In genomic region chr5:94524841-94525697, GRCh38 we compare ENCODE assay signal across 8 cellular contexts.
A peak's percentile ranks its signal among the peaks of the same experiment; 100 is the strongest.
DNase-seq lines count a peak whose midpoint lies in the region; ATAC-seq and TF ChIP-seq lines count a peak whose summit lies in the region.

No MANE protein-coding gene starts in this region.

- no peaks in the 10 kb centered on the region for H3K27me3 Mint-ChIP-seq in activated CD4-positive, alpha-beta memory T cell treated with anti-CD3 and anti-CD28 coated beads, Interleukin-2, amount 10 ng/mL, durations not matched to agents 7 days and 5 days

- no peak overlapping the region for H3K4me3 Mint-ChIP-seq in activated CD4-positive, alpha-beta memory T cell treated with anti-CD3 and anti-CD28 coated beads, Interleukin-2, amount 10 ng/mL, durations not matched to agents 7 days and 5 days

- H3K9me3 ChIP-seq in heart left ventricle, result no peaks in the 10 kb centered on the region
- no peaks in the 10 kb centered on the region for H3K9me3 ChIP-seq in spleen

- H3K36me3 Mint-ChIP-seq in activated CD4-positive, alpha-beta memory T cell treated with anti-CD3 and anti-CD28 coated beads, Interleukin-2, amount 10 ng/mL, durations not matched to agents 7 days and 5 days (ENCODE audit: low read depth), result no peaks in the 10 kb centered on the region

- no peak overlapping the region for H3K27ac Mint-ChIP-seq in activated CD4-positive, alpha-beta memory T cell treated with anti-CD3 and anti-CD28 coated beads, Interleukin-2, amount 10 ng/mL, durations not matched to agents 7 days and 5 days

- H3K27me3 ChIP-seq in heart left ventricle (no peaks in the 10 kb centered on the region), spleen (replicated peaks in 1 of 7) (no peaks in the 10 kb centered on the region)

- ATAC-seq in GM18498 (IDR thresholded peaks at IDR 0.05; ENCODE audit: unreplicated experiment) (peak; percentile 88), HG02759 (IDR thresholded peaks at IDR 0.05; ENCODE audit: unreplicated experiment) (peak; percentile 86), heart left ventricle (peak in 1 of 4 donors; percentile 56)

- TF ChIP-seq POLR2A in heart left ventricle (IDR thresholded peaks at IDR 0.05) (no peak), spleen (IDR thresholded peaks at IDR 0.05) (no peak)

- peaks cover 3% of the 10 kb centered on the region for H3K4me1 Mint-ChIP-seq in activated CD4-positive, alpha-beta memory T cell treated with anti-CD3 and anti-CD28 coated beads, Interleukin-2, amount 10 ng/mL, durations not matched to agents 7 days and 5 days

- H3K4me1 ChIP-seq in heart left ventricle, result peaks cover 0 to 5% (median 0%) of the 10 kb centered on the region in 12 donors
- H3K4me1 ChIP-seq in spleen, result peaks cover 0 to 7% (median 0%) of the 10 kb centered on the region in 6 donors

- DNase-seq in CD1c-positive myeloid dendritic cell (ENCODE audit: extremely low spot score) (peak; percentile 48), NCI-H2029 treated with DMSO at 0.1 percent for 48 hours (lab: John Stamatoyannopoulos, UW) (peak; percentile 47), heart left ventricle (no peak), spleen (no peak), UCSD-AML1 (lab: John Stamatoyannopoulos, UW; ENCODE audit: unreplicated experiment) (no peak)
- DNase-seq in activated CD4-positive, alpha-beta memory T cell treated with anti-CD3 and anti-CD28 coated beads, Interleukin-2, amount 10 ng/mL, durations not matched to agents 7 days and 5 days, result peak; percentile 23

- no peak overlapping the region for H3K4me3 ChIP-seq in heart left ventricle
- H3K4me3 ChIP-seq in spleen, result no peak overlapping the region

- peaks cover 0 to 5% (median 0%) of the 10 kb centered on the region in 9 donors for H3K36me3 ChIP-seq in heart left ventricle
- H3K36me3 ChIP-seq in spleen, result peaks cover 0 to 5% (median 0%) of the 10 kb centered on the region in 6 donors

- H3K27ac ChIP-seq in heart left ventricle, result no peak overlapping the region
- H3K27ac ChIP-seq in spleen, result no peak overlapping the region

- TF ChIP-seq CTCF in heart left ventricle (IDR thresholded peaks at IDR 0.05) (peak; percentile 26 to 65 (median 52)), spleen (IDR thresholded peaks at IDR 0.05 in 8 of 11, conservative IDR thresholded peaks at IDR 0.05 in 3 of 11) (peak; percentile 7 to 77 (median 59))

- intact Hi-C loops in heart left ventricle (cut with DNase I), result loop anchor here (2.0 to 10.0 kb wide), 7 partner anchors 92 to 214 kb away; partner anchors contain the start of genes KIAA0825 (in 1 of the 10) and SLF1 (in 1 of the 10)
- intact Hi-C loops in spleen (cut with DNase I; ENCODE audit: low total_unique reads), result loop anchor here (5.0 to 10.0 kb wide), 2 partner anchors 170 to 212 kb away; no protein-coding TSS in a partner anchor

- CTCF ChIA-PET in activated CD4-positive, alpha-beta memory T cell treated with anti-CD3 and anti-CD28 coated beads, Interleukin-2, amount 10 ng/mL, durations not matched to agents 7 days and 5 days (lab: Charles Lee), result interaction anchor here (0.6 to 2.9 kb wide), 22 partner anchors 9 to 367 kb away, joined by 3 to 61 read pairs (median 4); partner anchors contain the start of genes KIAA0825 and SLF1

- POLR2A ChIA-PET in activated CD4-positive, alpha-beta memory T cell treated with anti-CD3 and anti-CD28 coated beads, Interleukin-2, amount 10 ng/mL, durations not matched to agents 7 days and 5 days (lab: Charles Lee), result interaction anchor here (0.7 to 1.0 kb wide), 2 partner anchors 167 to 213 kb away, joined by 3 to 4 read pairs; no protein-coding TSS in a partner anchor

- H3K9me3 Mint-ChIP-seq in activated CD4-positive, alpha-beta memory T cell treated with anti-CD3 and anti-CD28 coated beads, Interleukin-2, amount 10 ng/mL, durations not matched to agents 7 days and 5 days, result no peaks in the 10 kb centered on the region

- 62 to 72% (median 66%) methylated on average over 4 of the region's 4 CpGs for WGBS in heart left ventricle, 4 donors
- WGBS in spleen, 5 donors, result 68 to 81% (median 72%) methylated on average over 4 of the region's 4 CpGs

Comparison
In these comparisons a context has a peak if more than half of its experiments do, and no peak if none do; other contexts are left out.
1. DNase-seq: peak in CD1c-positive myeloid dendritic cell (single experiment), NCI-H2029 treated with DMSO at 0.1 percent for 48 hours (single experiment) and activated CD4-positive, alpha-beta memory T cell treated with anti-CD3 and anti-CD28 coated beads, Interleukin-2, amount 10 ng/mL, durations not matched to agents 7 days and 5 days (single experiment); none in heart left ventricle (0 of 5), spleen (single experiment) and UCSD-AML1 (single experiment).